Comparison of ENCODE assay signal across 16 cellular contexts in genomic region chr17:64151016-64151368, GRCh38.
"Had no signal": no experiment of that assay in that cellular context is flagged by ENCODE, and none has a peak within 500 bp of the region (broad histone marks: within the 10 kb centered on the region; RNA-seq: fewer than 3 reads in every experiment).

No MANE protein-coding gene starts in this region.

- H3K4me3 ChIP-seq: gastroesophageal sphincter, mucosa of descending colon had no signal

- H3K27ac ChIP-seq: epithelial cell of prostate had no signal

- DNase-seq: activated CD4-positive, alpha-beta T cell treated with anti-CD3 and anti-CD28 coated beads, Interleukin-2, amount 50 U/mL, for 1 hour; activated naive CD8-positive, alpha-beta T cell treated with anti-CD3 and anti-CD28 coated beads, Interleukin-2, amount 10 ng/mL, durations not matched to agents 7 days and 5 days; activated T-cell treated with anti-CD3 and anti-CD28 coated beads, Interleukin-2, amount 50 U/mL, for 72 hours; central memory CD4-positive, alpha-beta T cell; cortex of kidney; effector memory CD4-positive, alpha-beta T cell; hippocampal formation; natural killer cell; occipital lobe; stimulated activated CD4-positive, alpha-beta T cell treated with anti-CD3 and anti-CD28 coated beads, Interleukin-12 subunit alpha, Interleukin-12 subunit beta, amount 100 ng/mL, for 4 hours; stimulated activated naive CD8-positive, alpha-beta T cell treated with anti-CD3 and anti-CD28 coated beads, Interleukin-15, Interleukin-2, amounts not matched to agents 100 U/mL and 50 U/mL, for 24 hours; T-helper 2 cell had no signal

- ATAC-seq: activated T-cell treated with anti-CD3 and anti-CD28 coated beads, Interleukin-2, amount 50 U/mL, for 72 hours; gastroesophageal sphincter; natural killer cell; sciatic nerve; stimulated activated naive CD8-positive, alpha-beta T cell treated with anti-CD3 and anti-CD28 coated beads, Interleukin-15, Interleukin-2, amounts not matched to agents 100 U/mL and 50 U/mL, for 24 hours had no signal

- H3K27me3 ChIP-seq: gastroesophageal sphincter had no signal

- H3K9me3 ChIP-seq: gastroesophageal sphincter, mucosa of descending colon had no signal
